Comparison of ENCODE assay signal across 8 cellular contexts in genomic region chr3:146542179-146542578, GRCh38. TPM values are rescaled to one million over a fixed set of nuclear protein-coding genes. Genes with fewer than 3 reads are reported as not detected.
A peak's percentile ranks its signal among the peaks of the same experiment; 100 is the strongest.
DNase-seq lines count a peak whose midpoint lies in the region; ATAC-seq and TF ChIP-seq lines count a peak whose summit lies in the region.

No MANE protein-coding gene starts in this region.

- no peak for TF ChIP-seq CTCF in astrocyte of the cerebellum (IDR thresholded peaks at IDR 0.05; ENCODE audit: low read depth, low read length, missing control alignments)

- peaks cover 5% of the 10 kb centered on the region for H3K9me3 ChIP-seq in mesodermal cell (ENCODE audit: control insufficient read depth, low read length)

- H3K4me3 ChIP-seq in astrocyte of the cerebellum (ENCODE audit: low read depth, low read length) (peak overlapping the region; percentile 87), mesodermal cell (ENCODE audit: extremely low read depth, insufficient read depth, low read length, poor library complexity, severe bottlenecking) (peak overlapping the region; percentile 6)

- no peak for ATAC-seq in GM19351 (IDR thresholded peaks at IDR 0.05; ENCODE audit: unreplicated experiment)

- peak; percentile 10 for DNase-seq in stimulated activated CD4-positive, alpha-beta T cell treated with anti-CD3 and anti-CD28 coated beads, Interleukin-15, amount 100 ng/mL, for 24 hours
- DNase-seq in stimulated activated CD4-positive, alpha-beta T cell treated with anti-CD3 and anti-CD28 coated beads, Interleukin-1b, Interleukin-23, amount 100 ng/mL, for 48 hours: no peak
- no peak for DNase-seq in astrocyte of the cerebellum (ENCODE audit: low read depth)
- no peak for DNase-seq in SHP77 (lab: John Stamatoyannopoulos, UW)
- no peak for DNase-seq in iPS-NIHi11 (ENCODE audit: low spot score)
- DNase-seq in 8988T: no peak

- peaks cover 3% of the 10 kb centered on the region for H3K4me1 ChIP-seq in mesodermal cell (ENCODE audit: control insufficient read depth, insufficient read depth, low read length, poor library complexity, severe bottlenecking)

- H3K27ac ChIP-seq in mesodermal cell (ENCODE audit: low read depth, low read length, severe bottlenecking): no peak overlapping the region

- H3K36me3 ChIP-seq in mesodermal cell (ENCODE audit: control insufficient read depth, insufficient read depth, low read length): peaks cover 18% of the 10 kb centered on the region

- in situ Hi-C loops in astrocyte of the cerebellum (cut with HindIII; ENCODE audit: low sequenced_read_pairs): loop anchor here (5.0 kb wide), 1 partner anchor 45 kb away; no protein-coding TSS in a partner anchor

- 83 to 100% methylated on average over 1 of the region's 2 CpGs for WGBS in mesodermal cell (ENCODE audit: insufficient coverage in 2 of 2), 2 experiments

RNA-seq across cellular contexts. Expression of gene PLSCR1, which starts 2.2 kb away (rescaled TPM):
- polyA plus RNA-seq in mesodermal cell (2013, experiment 1 of 2): 36.1 TPM
- 37.1 TPM for polyA plus RNA-seq in mesodermal cell (2013, experiment 2 of 2)
